ENCODE assay signal across 14 cellular contexts in the genomic region with DNA sequence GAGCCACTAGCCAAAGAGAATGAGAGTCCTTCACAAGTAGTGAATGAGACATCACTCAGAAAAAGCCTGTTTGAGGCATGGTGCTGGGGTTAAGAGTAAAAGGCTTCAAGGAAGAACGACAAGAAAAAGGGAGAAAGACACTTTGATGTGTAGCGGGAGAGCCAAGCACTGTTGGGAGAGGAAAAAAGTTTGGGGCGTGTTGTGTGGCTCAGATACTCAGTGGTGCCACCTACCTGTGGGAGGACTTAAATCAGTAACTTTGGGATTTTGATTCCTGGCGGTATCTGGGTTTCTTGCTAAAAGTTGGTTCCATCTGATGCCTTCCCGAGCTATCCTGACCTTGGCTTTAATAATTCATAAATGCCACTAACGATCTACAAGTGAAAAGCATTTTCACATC. TPM values are rescaled to one million over a fixed set of nuclear protein-coding genes. Genes with fewer than 3 reads are reported as not detected.
DNase-seq lines count a peak whose midpoint lies in the region; ATAC-seq and TF ChIP-seq lines count a peak whose summit lies in the region.
"Had no signal": no experiment of that assay in that cellular context is flagged by ENCODE, and none has a peak within 500 bp of the region (broad histone marks: within the 10 kb centered on the region; RNA-seq: fewer than 3 reads in every experiment).

No MANE protein-coding gene starts in this region.

- H3K9me3 ChIP-seq in CD4-positive, alpha-beta T cell (ENCODE audit: control insufficient read depth, low read length): no peaks in the 10 kb centered on the region
- peaks cover 18% of the 10 kb centered on the region for H3K9me3 ChIP-seq in MG63

- H3K4me3 Mint-ChIP-seq in CD4-positive, alpha-beta T cell: no peak overlapping the region
- H3K4me3 Mint-ChIP-seq: activated T-helper 1 cell treated with anti-CD3 and anti-CD28 coated beads, Interleukin-12 subunit alpha, Interleukin-12 subunit beta, Interleukin-2, Interleukin-4 antibody, amounts not matched to agents 30 ng/mL and 10 ng/mL and 1 ng/mL, durations not matched to agents 14 hours and 24 hours and 36 hours had no signal

- intact Hi-C loops in CD4-positive, alpha-beta T cell (cut with DNase I, micrococcal nuclease): no loop called here

- no peaks in the 10 kb centered on the region for H3K4me1 Mint-ChIP-seq in CD4-positive, alpha-beta T cell (ENCODE audit: low read depth)

- DNase-seq in CD4-positive, alpha-beta T cell: no peak
- DNase-seq in M059J (ENCODE audit: low read depth) (peak; percentile 21), choroid plexus epithelial cell (ENCODE audit: low read depth) (peak; percentile 3), MG63 (no peak)
- DNase-seq: cerebellar nuclear complex, midbrain, NCI-H446, right cardiac atrium had no signal

- H3K27me3 ChIP-seq in CD4-positive, alpha-beta T cell (ENCODE audit: control insufficient read depth, insufficient read depth, low read length): peaks cover 6% of the 10 kb centered on the region
- no peaks in the 10 kb centered on the region for H3K27me3 ChIP-seq in MG63

- no peaks in the 10 kb centered on the region for H3K36me3 Mint-ChIP-seq in CD4-positive, alpha-beta T cell (ENCODE audit: low read depth)

- H3K9me3 Mint-ChIP-seq in CD4-positive, alpha-beta T cell: peaks cover 2% of the 10 kb centered on the region
- H3K9me3 Mint-ChIP-seq: activated T-helper 1 cell treated with anti-CD3 and anti-CD28 coated beads, Interleukin-12 subunit alpha, Interleukin-12 subunit beta, Interleukin-2, Interleukin-4 antibody, amounts not matched to agents 30 ng/mL and 10 ng/mL and 1 ng/mL, durations not matched to agents 14 hours and 24 hours and 36 hours had no signal

- H3K4me3 ChIP-seq in choroid plexus epithelial cell (ENCODE audit: low read depth, low read length) (no peak overlapping the region), MG63 (no peak overlapping the region)

- no peaks in the 10 kb centered on the region for H3K36me3 ChIP-seq in MG63

- CTCF ChIA-PET in CD4-positive, alpha-beta T cell (lab: Charles Lee): no interaction called here

- peaks cover 50% of the 10 kb centered on the region for H3K27me3 Mint-ChIP-seq in CD4-positive, alpha-beta T cell

- POLR2A ChIA-PET in CD4-positive, alpha-beta T cell (lab: Charles Lee): no interaction called here

- no peak overlapping the region for H3K27ac ChIP-seq in 22Rv1
- H3K27ac ChIP-seq in CD4-positive, alpha-beta T cell (ENCODE audit: low read depth, low read length): no peak overlapping the region

- no peak overlapping the region for H3K27ac Mint-ChIP-seq in CD4-positive, alpha-beta T cell
- H3K27ac Mint-ChIP-seq: activated T-helper 1 cell treated with anti-CD3 and anti-CD28 coated beads, Interleukin-12 subunit alpha, Interleukin-12 subunit beta, Interleukin-2, Interleukin-4 antibody, amounts not matched to agents 30 ng/mL and 10 ng/mL and 1 ng/mL, durations not matched to agents 14 hours and 24 hours and 36 hours had no signal

- ATAC-seq in CD4-positive, alpha-beta T cell (ENCODE audit: poor library complexity): no peak
- ATAC-seq in HG03196 (IDR thresholded peaks at IDR 0.05; ENCODE audit: unreplicated experiment): no peak
- no peak for ATAC-seq in HG02973 (IDR thresholded peaks at IDR 0.05; ENCODE audit: unreplicated experiment)
- no peak for ATAC-seq in HG03139 (IDR thresholded peaks at IDR 0.05; ENCODE audit: unreplicated experiment)
- ATAC-seq: right cardiac atrium had no signal

- TF ChIP-seq CTCF in 22Rv1 (IDR thresholded peaks at IDR 0.05): peak; percentile 72
- peak; percentile 14 for TF ChIP-seq CTCF in CD4-positive, alpha-beta T cell (IDR thresholded peaks at IDR 0.05)
- TF ChIP-seq CTCF in choroid plexus epithelial cell (conservative IDR thresholded peaks at IDR 0.05; ENCODE audit: low read depth, low read length): peak; percentile 39

RNA-seq across cellular contexts. Expression of gene ELSPBP1, which starts 12.3 kb away (rescaled TPM):
- not detected for total RNA-seq in CD4-positive, alpha-beta T cell
- total RNA-seq in M059J (2014; rRNA removed; shearing (Covaris generic)): 24.4 and 33.3 TPM in 2 replicates
- total RNA-seq in MG63 (2014; rRNA removed; shearing (Covaris generic); ENCODE audit: low replicate concordance): not detected in 2 replicates
- total RNA-seq: activated T-helper 1 cell treated with anti-CD3 and anti-CD28 coated beads, Interleukin-12 subunit alpha, Interleukin-12 subunit beta, Interleukin-2, Interleukin-4 antibody, amounts not matched to agents 30 ng/mL and 10 ng/mL and 1 ng/mL, durations not matched to agents 14 hours and 24 hours and 36 hours; right cardiac atrium; T-helper 2 cell treated with Interferon-gamma antibody and Interleukin-4, amounts not matched to agents 100 ng/mL and 5 ng/mL, for 36 hours had no signal

RNA-seq across cellular contexts. Expression of gene BSPH1, which starts 14.8 kb away (rescaled TPM):
- total RNA-seq in CD4-positive, alpha-beta T cell: not detected
- total RNA-seq in M059J (2014; rRNA removed; shearing (Covaris generic)): 0.25 TPM in 1 of 2 replicates, not detected in the other
- not detected in 2 replicates for total RNA-seq in MG63 (2014; rRNA removed; shearing (Covaris generic); ENCODE audit: low replicate concordance)
- total RNA-seq: activated T-helper 1 cell treated with anti-CD3 and anti-CD28 coated beads, Interleukin-12 subunit alpha, Interleukin-12 subunit beta, Interleukin-2, Interleukin-4 antibody, amounts not matched to agents 30 ng/mL and 10 ng/mL and 1 ng/mL, durations not matched to agents 14 hours and 24 hours and 36 hours; right cardiac atrium; T-helper 2 cell treated with Interferon-gamma antibody and Interleukin-4, amounts not matched to agents 100 ng/mL and 5 ng/mL, for 36 hours had no signal

RNA-seq across cellular contexts. Expression of gene CABP5, which starts 37.1 kb away (rescaled TPM):
- total RNA-seq in CD4-positive, alpha-beta T cell: not detected
- total RNA-seq in M059J (2014; rRNA removed; shearing (Covaris generic)): 1.1 and 2.8 TPM in 2 replicates
- total RNA-seq in MG63 (2014; rRNA removed; shearing (Covaris generic); ENCODE audit: low replicate concordance): not detected in 2 replicates
- total RNA-seq: activated T-helper 1 cell treated with anti-CD3 and anti-CD28 coated beads, Interleukin-12 subunit alpha, Interleukin-12 subunit beta, Interleukin-2, Interleukin-4 antibody, amounts not matched to agents 30 ng/mL and 10 ng/mL and 1 ng/mL, durations not matched to agents 14 hours and 24 hours and 36 hours; right cardiac atrium; T-helper 2 cell treated with Interferon-gamma antibody and Interleukin-4, amounts not matched to agents 100 ng/mL and 5 ng/mL, for 36 hours had no signal

Comparison
In these comparisons a context has a peak if more than half of its experiments do, and no peak if none do; other contexts are left out.
1. CTCF ChIP-seq: peak in every context shown above with its lines; median percentile 72 in 22Rv1; 39 in choroid plexus epithelial cell; 14 in CD4-positive, alpha-beta T cell.
2. DNase-seq: peak in M059J (single experiment) and choroid plexus epithelial cell (single experiment); none in CD4-positive, alpha-beta T cell (0 of 10) and MG63 (single experiment).
3. RNA of gene ELSPBP1, which starts 12.3 kb away (total RNA-seq): 24.4 to 33.3 TPM in M059J; not detected in CD4-positive, alpha-beta T cell and not detected in MG63; every median in the first group is over 10 times any median in the second.